Comparison of ENCODE assay signal across 24 cellular contexts in genomic region chr22:44505796-44506354, GRCh38. TPM values are rescaled to one million over a fixed set of nuclear protein-coding genes. Genes with fewer than 3 reads are reported as not detected.
DNase-seq lines count a peak whose midpoint lies in the region; ATAC-seq lines count a peak whose summit lies in the region.
"Had no signal": no experiment of that assay in that cellular context is flagged by ENCODE, and none has a peak within 500 bp of the region (broad histone marks: within the 10 kb centered on the region; RNA-seq: fewer than 3 reads in every experiment).

No MANE protein-coding gene starts in this region.

- H3K4me3 ChIP-seq in Jurkat, Clone E6-1 (ENCODE audit: low read length), result no peak overlapping the region
- H3K4me3 ChIP-seq: body of pancreas, GM12878, suprapubic skin had no signal

- no peak for ATAC-seq in GM18909 (IDR thresholded peaks at IDR 0.05; ENCODE audit: poor library complexity, unreplicated experiment)
- ATAC-seq: activated CD8-positive, alpha-beta T cell treated with anti-CD3 and anti-CD28 coated beads for 36 hours; body of pancreas; GM12878; sciatic nerve; stimulated activated naive B cell treated with anti-CD40 and anti-IgM and Interleukin-4, amounts not matched to agents 10 μg/mL and 1 μg/mL and 100 μg/mL, for 72 hours had no signal

- DNase-seq in NCI-H2107 treated with DMSO at 0.1 percent for 48 hours (lab: John Stamatoyannopoulos, UW; ENCODE audit: unreplicated experiment) (peak; percentile 52), NCI-H2107 (lab: John Stamatoyannopoulos, UW) (no peak), SHP77 treated with DMSO at 0.1 percent for 48 hours (lab: John Stamatoyannopoulos, UW) (peak; percentile 7), myocyte (ENCODE audit: low read depth) (peak; percentile 79), hypothalamus (lab: John Stamatoyannopoulos, UW) (no peak), kidney tubule cell (ENCODE audit: low spot score) (no peak)
- DNase-seq in Jurkat, Clone E6-1 (ENCODE audit: low read depth, low spot score), result peak; percentile 57
- DNase-seq: 8988T; activated CD4-positive, CD25-positive, alpha-beta regulatory T cell treated with anti-CD3 and anti-CD28 coated beads, Interleukin-2, amount 50 U/mL, for 72 hours; activated CD8-positive, alpha-beta T cell treated with anti-CD3 and anti-CD28 coated beads for 36 hours; activated naive CD4-positive, alpha-beta T cell; body of pancreas; CD4-positive, CD25-positive, alpha-beta regulatory T cell; EL; head of caudate nucleus; KG1; NCI-H1436; NCI-H774; SK-N-SH; stimulated activated naive B cell treated with anti-CD40 and anti-IgM and Interleukin-4, amounts not matched to agents 10 μg/mL and 1 μg/mL and 100 μg/mL, for 72 hours had no signal

RNA-seq across cellular contexts. Expression of gene RTL6, which starts 7.8 kb away (rescaled TPM):
- 17.1 TPM for polyA plus RNA-seq in Jurkat, Clone E6-1 (2012; ENCODE audit: insufficient read depth, insufficient read length)
- total RNA-seq in myocyte, result 24.9 and 26.6 TPM in 2 replicates
- polyA plus RNA-seq in myocyte (2012), result 21.5 TPM

Comparison
In these comparisons a context has a peak if more than half of its experiments do, and no peak if none do; other contexts are left out.
1. DNase-seq: peak in NCI-H2107 treated with DMSO at 0.1 percent for 48 hours (single experiment), Jurkat, Clone E6-1 (single experiment), SHP77 treated with DMSO at 0.1 percent for 48 hours (single experiment) and myocyte (single experiment); none in NCI-H2107 (single experiment), hypothalamus (0 of 51) and kidney tubule cell (single experiment).